In the genomic region with DNA sequence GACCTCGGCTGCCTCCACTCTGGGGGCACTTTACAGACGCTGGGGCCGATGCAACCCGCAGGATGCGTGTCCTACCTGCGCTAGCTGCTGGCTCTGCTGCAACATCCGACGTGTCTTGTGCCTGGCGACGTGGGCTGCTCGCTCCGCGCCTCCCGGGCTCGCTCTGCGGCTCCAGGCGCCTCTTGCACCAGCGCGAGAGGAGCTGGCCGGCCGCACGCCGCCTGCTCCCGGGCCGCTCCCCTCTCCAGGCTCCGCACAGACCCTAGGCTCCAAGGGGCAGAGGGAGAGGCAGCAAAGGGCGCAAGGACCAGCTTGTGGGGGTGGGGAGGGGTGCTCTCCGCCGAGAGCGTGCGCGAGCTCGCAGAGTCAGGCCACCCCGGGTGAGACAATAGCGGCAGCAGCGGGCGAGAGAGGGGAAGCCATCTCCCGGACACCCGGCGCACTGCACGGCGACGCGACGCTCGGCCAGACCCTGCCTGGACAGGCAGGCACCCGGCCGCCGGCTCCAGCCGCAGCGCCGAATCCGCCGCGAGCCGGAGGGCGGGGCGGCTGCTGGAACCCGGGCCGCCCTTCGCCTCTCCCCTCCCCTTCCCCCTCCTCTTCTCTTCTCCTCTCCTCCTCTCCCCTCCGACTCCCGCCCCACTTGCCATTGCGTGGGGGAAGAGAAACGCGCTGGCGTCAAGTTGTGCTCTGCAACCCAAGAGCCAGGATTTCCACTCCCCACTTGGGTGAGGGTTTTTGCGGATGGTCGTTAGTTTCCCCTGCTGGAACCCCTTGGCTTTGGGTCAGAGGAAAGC, we compare ENCODE assay signal across 1 cellular context.
TF ChIP-seq lines count a peak whose summit lies in the region.

TSS of gene PIK3C2B (minus strand) at position 525 of the 797 bp plus-strand sequence. CDS start 25,003 bp downstream, outside the sequence.

TF ChIP-seq in K562, 482 proteins besides CTCF, POLR2A, EP300 and RAD21 (continued from another document and continues in another):
- TF ChIP-seq, protein P1, sequence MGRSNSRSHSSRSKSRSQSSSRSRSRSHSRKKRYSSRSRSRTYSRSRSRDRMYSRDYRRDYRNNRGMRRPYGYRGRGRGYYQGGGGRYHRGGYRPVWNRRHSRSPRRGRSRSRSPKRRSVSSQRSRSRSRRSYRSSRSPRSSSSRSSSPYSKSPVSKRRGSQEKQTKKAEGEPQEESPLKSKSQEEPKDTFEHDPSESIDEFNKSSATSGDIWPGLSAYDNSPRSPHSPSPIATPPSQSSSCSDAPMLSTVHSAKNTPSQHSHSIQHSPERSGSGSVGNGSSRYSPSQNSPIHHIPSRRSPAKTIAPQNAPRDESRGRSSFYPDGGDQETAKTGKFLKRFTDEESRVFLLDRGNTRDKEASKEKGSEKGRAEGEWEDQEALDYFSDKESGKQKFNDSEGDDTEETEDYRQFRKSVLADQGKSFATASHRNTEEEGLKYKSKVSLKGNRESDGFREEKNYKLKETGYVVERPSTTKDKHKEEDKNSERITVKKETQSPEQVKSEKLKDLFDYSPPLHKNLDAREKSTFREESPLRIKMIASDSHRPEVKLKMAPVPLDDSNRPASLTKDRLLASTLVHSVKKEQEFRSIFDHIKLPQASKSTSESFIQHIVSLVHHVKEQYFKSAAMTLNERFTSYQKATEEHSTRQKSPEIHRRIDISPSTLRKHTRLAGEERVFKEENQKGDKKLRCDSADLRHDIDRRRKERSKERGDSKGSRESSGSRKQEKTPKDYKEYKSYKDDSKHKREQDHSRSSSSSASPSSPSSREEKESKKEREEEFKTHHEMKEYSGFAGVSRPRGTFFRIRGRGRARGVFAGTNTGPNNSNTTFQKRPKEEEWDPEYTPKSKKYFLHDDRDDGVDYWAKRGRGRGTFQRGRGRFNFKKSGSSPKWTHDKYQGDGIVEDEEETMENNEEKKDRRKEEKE (IDR thresholded peaks at IDR 0.05; ENCODE audit: borderline replicate concordance in 1 of 2, control insufficient read depth in 1 of 2, low read depth in 2 of 2, low read length in 1 of 2): no peak
- TF ChIP-seq SOX6 (IDR thresholded peaks at IDR 0.05): no peak; the same call in 1 of the 2 replicates
- no peak for TF ChIP-seq ZNF146 (CRISPR knock-in tag; IDR thresholded peaks at IDR 0.05; ENCODE audit: unreplicated experiment)
- TF ChIP-seq JUN (IDR thresholded peaks at IDR 0.05; ENCODE audit: borderline replicate concordance, low read depth, low read length): no peak
- peak; percentile 93; the same call in 1 of the 2 replicates for TF ChIP-seq JUN (CRISPR knock-in tag; IDR thresholded peaks at IDR 0.05; ENCODE audit: borderline replicate concordance)
- peak; percentile 82 for TF ChIP-seq ZNF76 (CRISPR knock-in tag; IDR thresholded peaks at IDR 0.05; ENCODE audit: borderline replicate concordance)
- TF ChIP-seq ATF7 (IDR thresholded peaks at IDR 0.05): peak; percentile 59
- peak; percentile 72; the same call in 1 of the 2 replicates for TF ChIP-seq CEBPG (CRISPR knock-in tag; IDR thresholded peaks at IDR 0.05)
- TF ChIP-seq CEBPG (tag; conservative IDR thresholded peaks at IDR 0.05 in 1 of 2, IDR thresholded peaks at IDR 0.05 in 1 of 2): no peak
- no peak for TF ChIP-seq FOXA1 (IDR thresholded peaks at IDR 0.05; ENCODE audit: borderline replicate concordance)
- no peak for TF ChIP-seq ZNF239 (CRISPR knock-in tag; IDR thresholded peaks at IDR 0.05)
- TF ChIP-seq YY1 (IDR thresholded peaks at IDR 0.05; ENCODE audit: borderline replicate concordance in 1 of 3, control insufficient read depth in 1 of 3, extremely low read depth in 1 of 3, insufficient read depth in 3 of 3, insufficient read length in 1 of 3, insufficient replicate concordance in 2 of 3, low read depth in 1 of 3, low read length in 2 of 3): peak in 2 of 3 experiments; percentile 39 to 55
- no peak for TF ChIP-seq THAP7 (CRISPR knock-in tag; IDR thresholded peaks at IDR 0.05)
- TF ChIP-seq OTX1 (CRISPR knock-in tag; IDR thresholded peaks at IDR 0.05): no peak
- TF ChIP-seq MXI1 (IDR thresholded peaks at IDR 0.05; ENCODE audit: low read depth, low read length): no peak
- TF ChIP-seq, protein P2, sequence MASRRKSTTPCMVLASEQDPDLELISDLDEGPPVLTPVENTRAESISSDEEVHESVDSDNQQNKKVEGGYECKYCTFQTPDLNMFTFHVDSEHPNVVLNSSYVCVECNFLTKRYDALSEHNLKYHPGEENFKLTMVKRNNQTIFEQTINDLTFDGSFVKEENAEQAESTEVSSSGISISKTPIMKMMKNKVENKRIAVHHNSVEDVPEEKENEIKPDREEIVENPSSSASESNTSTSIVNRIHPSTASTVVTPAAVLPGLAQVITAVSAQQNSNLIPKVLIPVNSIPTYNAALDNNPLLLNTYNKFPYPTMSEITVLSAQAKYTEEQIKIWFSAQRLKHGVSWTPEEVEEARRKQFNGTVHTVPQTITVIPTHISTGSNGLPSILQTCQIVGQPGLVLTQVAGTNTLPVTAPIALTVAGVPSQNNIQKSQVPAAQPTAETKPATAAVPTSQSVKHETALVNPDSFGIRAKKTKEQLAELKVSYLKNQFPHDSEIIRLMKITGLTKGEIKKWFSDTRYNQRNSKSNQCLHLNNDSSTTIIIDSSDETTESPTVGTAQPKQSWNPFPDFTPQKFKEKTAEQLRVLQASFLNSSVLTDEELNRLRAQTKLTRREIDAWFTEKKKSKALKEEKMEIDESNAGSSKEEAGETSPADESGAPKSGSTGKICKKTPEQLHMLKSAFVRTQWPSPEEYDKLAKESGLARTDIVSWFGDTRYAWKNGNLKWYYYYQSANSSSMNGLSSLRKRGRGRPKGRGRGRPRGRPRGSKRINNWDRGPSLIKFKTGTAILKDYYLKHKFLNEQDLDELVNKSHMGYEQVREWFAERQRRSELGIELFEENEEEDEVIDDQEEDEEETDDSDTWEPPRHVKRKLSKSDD (conservative IDR thresholded peaks at IDR 0.05; ENCODE audit: low read length): no peak
- no peak for TF ChIP-seq ZNF3 (CRISPR knock-in tag; IDR thresholded peaks at IDR 0.05)
- no peak for TF ChIP-seq FOXM1 (IDR thresholded peaks at IDR 0.05; ENCODE audit: low read depth)
- TF ChIP-seq FOXM1 (CRISPR knock-in tag; IDR thresholded peaks at IDR 0.05; ENCODE audit: low read depth): peak; percentile 90; the same call in 1 of the 2 replicates
- no peak for TF ChIP-seq FOS (IDR thresholded peaks at IDR 0.05; ENCODE audit: extremely low read depth, insufficient read length)
- no peak for TF ChIP-seq TEAD4 (IDR thresholded peaks at IDR 0.05; ENCODE audit: low read length)
- TF ChIP-seq TEAD4 (CRISPR knock-in tag; IDR thresholded peaks at IDR 0.05; ENCODE audit: borderline replicate concordance): peak; percentile 83; the same call in 1 of the 2 replicates
- TF ChIP-seq, protein P3, sequence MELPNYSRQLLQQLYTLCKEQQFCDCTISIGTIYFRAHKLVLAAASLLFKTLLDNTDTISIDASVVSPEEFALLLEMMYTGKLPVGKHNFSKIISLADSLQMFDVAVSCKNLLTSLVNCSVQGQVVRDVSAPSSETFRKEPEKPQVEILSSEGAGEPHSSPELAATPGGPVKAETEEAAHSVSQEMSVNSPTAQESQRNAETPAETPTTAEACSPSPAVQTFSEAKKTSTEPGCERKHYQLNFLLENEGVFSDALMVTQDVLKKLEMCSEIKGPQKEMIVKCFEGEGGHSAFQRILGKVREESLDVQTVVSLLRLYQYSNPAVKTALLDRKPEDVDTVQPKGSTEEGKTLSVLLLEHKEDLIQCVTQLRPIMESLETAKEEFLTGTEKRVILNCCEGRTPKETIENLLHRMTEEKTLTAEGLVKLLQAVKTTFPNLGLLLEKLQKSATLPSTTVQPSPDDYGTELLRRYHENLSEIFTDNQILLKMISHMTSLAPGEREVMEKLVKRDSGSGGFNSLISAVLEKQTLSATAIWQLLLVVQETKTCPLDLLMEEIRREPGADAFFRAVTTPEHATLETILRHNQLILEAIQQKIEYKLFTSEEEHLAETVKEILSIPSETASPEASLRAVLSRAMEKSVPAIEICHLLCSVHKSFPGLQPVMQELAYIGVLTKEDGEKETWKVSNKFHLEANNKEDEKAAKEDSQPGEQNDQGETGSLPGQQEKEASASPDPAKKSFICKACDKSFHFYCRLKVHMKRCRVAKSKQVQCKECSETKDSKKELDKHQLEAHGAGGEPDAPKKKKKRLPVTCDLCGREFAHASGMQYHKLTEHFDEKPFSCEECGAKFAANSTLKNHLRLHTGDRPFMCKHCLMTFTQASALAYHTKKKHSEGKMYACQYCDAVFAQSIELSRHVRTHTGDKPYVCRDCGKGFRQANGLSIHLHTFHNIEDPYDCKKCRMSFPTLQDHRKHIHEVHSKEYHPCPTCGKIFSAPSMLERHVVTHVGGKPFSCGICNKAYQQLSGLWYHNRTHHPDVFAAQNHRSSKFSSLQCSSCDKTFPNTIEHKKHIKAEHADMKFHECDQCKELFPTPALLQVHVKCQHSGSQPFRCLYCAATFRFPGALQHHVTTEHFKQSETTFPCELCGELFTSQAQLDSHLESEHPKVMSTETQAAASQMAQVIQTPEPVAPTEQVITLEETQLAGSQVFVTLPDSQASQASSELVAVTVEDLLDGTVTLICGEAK (IDR thresholded peaks at IDR 0.05): peak; percentile 29; the same call in 1 of the 2 replicates
- TF ChIP-seq, protein P3 (CRISPR knock-in tag; IDR thresholded peaks at IDR 0.05): no peak
- TF ChIP-seq PHB (CRISPR knock-in tag; IDR thresholded peaks at IDR 0.05): 0 out of 2 replicates have a peak, but pooled peaks have one; percentile 20
- no peak for TF ChIP-seq CBX8 (IDR thresholded peaks at IDR 0.05; ENCODE audit: borderline replicate concordance, extremely low read depth, low read depth, low read length, poor library complexity, severe bottlenecking)
- TF ChIP-seq MAZ (CRISPR knock-in tag; conservative IDR thresholded peaks at IDR 0.05 in 1 of 2, IDR thresholded peaks at IDR 0.05 in 1 of 2): peak; percentile 53 to 88; a peak in 3 of 4 replicates
- TF ChIP-seq HLTF (IDR thresholded peaks at IDR 0.05): peak; percentile 56; the same call in 1 of the 2 replicates
- peak; percentile 46; the same call in 1 of the 2 replicates for TF ChIP-seq ZNF263 (CRISPR knock-in tag; IDR thresholded peaks at IDR 0.05; ENCODE audit: borderline replicate concordance)
- TF ChIP-seq MNT (conservative IDR thresholded peaks at IDR 0.05): peak in 1 of 2 experiments; percentile 57; a peak in 1 of 4 replicates
- no peak for TF ChIP-seq MAFF (IDR thresholded peaks at IDR 0.05; ENCODE audit: low read length)
- TF ChIP-seq CTBP1 (IDR thresholded peaks at IDR 0.05; ENCODE audit: borderline replicate concordance): peak; percentile 89; the same call in 1 of the 2 replicates
- TF ChIP-seq SAFB (IDR thresholded peaks at IDR 0.05; ENCODE audit: borderline replicate concordance, low read depth, low read length): no peak
- TF ChIP-seq CREM (IDR thresholded peaks at IDR 0.05; ENCODE audit: low read depth): peak; percentile 56
- no peak for TF ChIP-seq FOXK1 (CRISPR knock-in tag; IDR thresholded peaks at IDR 0.05; ENCODE audit: borderline replicate concordance)
- TF ChIP-seq FOSL1 (tag; conservative IDR thresholded peaks at IDR 0.05): 0 out of 2 replicates have a peak, but pooled peaks have one; percentile 24
- 0 out of 2 replicates have a peak, but pooled peaks have one; percentile 50 for TF ChIP-seq SMAD3 (CRISPR knock-in tag; conservative IDR thresholded peaks at IDR 0.05)
- TF ChIP-seq SRF (CRISPR knock-in tag; IDR thresholded peaks at IDR 0.05): no peak; a peak in 1 of 4 replicates
- TF ChIP-seq ZNF41 (CRISPR knock-in tag; conservative IDR thresholded peaks at IDR 0.05): no peak
- no peak for TF ChIP-seq ZNF174 (CRISPR knock-in tag; IDR thresholded peaks at IDR 0.05)
